9 cellular contexts compared by ENCODE assay signal in genomic region chr2:109663721-109664120, GRCh38. TPM values are rescaled to one million over a fixed set of nuclear protein-coding genes. Genes with fewer than 3 reads are reported as not detected.
A peak's percentile ranks its signal among the peaks of the same experiment; 100 is the strongest.
DNase-seq lines count a peak whose midpoint lies in the region; TF ChIP-seq lines count a peak whose summit lies in the region.
"Had no signal": no experiment of that assay in that cellular context is flagged by ENCODE, and none has a peak within 500 bp of the region (broad histone marks: within the 10 kb centered on the region; RNA-seq: fewer than 3 reads in every experiment).

No MANE protein-coding gene starts in this region.

- H3K36me3 ChIP-seq in A673 (ENCODE audit: insufficient read depth, low read length, poor library complexity, severe bottlenecking) = no peaks in the 10 kb centered on the region

- intact Hi-C loops in A673 (cut with micrococcal nuclease; ENCODE audit: unreplicated experiment) (no loop called here), dorsolateral prefrontal cortex (cut with DNase I) (no loop called here)

- TF ChIP-seq CTCF in A673 (conservative IDR thresholded peaks at IDR 0.05; ENCODE audit: low read depth, low read length) (no peak), dorsolateral prefrontal cortex (IDR thresholded peaks at IDR 0.05 in 54 of 56, conservative IDR thresholded peaks at IDR 0.05 in 2 of 56; ENCODE audit: low read depth in 1 of 56, partially characterized antibody in 56 of 56) (no peak)

- H3K27me3 ChIP-seq in A673 (replicated peaks; ENCODE audit: insufficient read depth, low read depth, low read length, poor library complexity) (no peaks in the 10 kb centered on the region), dorsolateral prefrontal cortex (no peaks in the 10 kb centered on the region)

- BruUV-seq in A673 (replicated peaks; lab: Mats Ljungman, UMichigan) = no TSS peak

- no peaks in the 10 kb centered on the region for H3K4me1 ChIP-seq in A673 (ENCODE audit: insufficient read depth, low read length, poor library complexity, severe bottlenecking)

- POLR2A ChIA-PET in A673 (lab: Charles Lee; ENCODE audit: low non-redundant PET) = no interaction called here

- no peaks in the 10 kb centered on the region for H3K9me3 ChIP-seq in A673 (ENCODE audit: low read depth, low read length, poor library complexity, severe bottlenecking)

- DNase-seq in A673 (ENCODE audit: low spot score) = peak; percentile 32
- peak; percentile 43 for DNase-seq in NCI-H226
- peak in 8 of 10 donors; percentile 44 to 84 (median 60) for DNase-seq in dorsolateral prefrontal cortex
- DNase-seq in lung microvascular endothelial cell (ENCODE audit: low read depth in 2 of 2) = peak; percentile 81 to 85
- DNase-seq in NCI-H2107 (lab: John Stamatoyannopoulos, UW) = no peak
- DNase-seq in stimulated activated CD4-positive, alpha-beta T cell treated with anti-CD3 and anti-CD28 coated beads, Interleukin-2, amount 100 ng/mL, for 24 hours = no peak
- DNase-seq in mesenteric fat pad (ENCODE audit: low spot score) = no peak
- no peak for DNase-seq in NCI-H1048 (lab: John Stamatoyannopoulos, UW)
- DNase-seq: activated effector memory CD4-positive, alpha-beta T cell treated with anti-CD3 and anti-CD28 coated beads, Interleukin-2, amount 50 U/mL, for 16 hours had no signal

- H3K27ac ChIP-seq in A673 (ENCODE audit: low read depth, low read length, poor library complexity, severe bottlenecking) (no peak overlapping the region), dorsolateral prefrontal cortex (peak overlapping the region in 1 of 59 donors; percentile 31)

- no peak overlapping the region for H3K4me3 ChIP-seq in A673 (ENCODE audit: low read depth, low read length, poor library complexity, severe bottlenecking)
- no peak overlapping the region for H3K4me3 ChIP-seq in dorsolateral prefrontal cortex

- CTCF ChIA-PET in A673 (lab: Charles Lee) = no interaction called here

RNA-seq across cellular contexts. Expression of gene SOWAHC, which starts 49.6 kb away (rescaled TPM):
- 10.6 and 13.1 TPM in 2 replicates for total RNA-seq in A673 (2021)
- 1 to 10 TPM; 1.4 to 6.7 (median 3.7) TPM for total RNA-seq in dorsolateral prefrontal cortex
- total RNA-seq in lung microvascular endothelial cell = 4.6 and 11.5 TPM in 2 replicates
- 14.7 TPM for total RNA-seq in mesenteric fat pad

RNA-seq across cellular contexts. Expression of gene SEPTIN10, which starts 50.0 kb away (rescaled TPM):
- total RNA-seq in A673 (2021) (106 and 118 TPM in 2 replicates), dorsolateral prefrontal cortex (10 to 100 TPM; 14.0 to 64.1 (median 26.0) TPM), lung microvascular endothelial cell (63.9 and 115 TPM in 2 replicates), mesenteric fat pad (97.2 TPM)

Comparison
In these comparisons a context has a peak if more than half of its experiments do, and no peak if none do; other contexts are left out.
1. DNase-seq: peak in A673 (single experiment), NCI-H226 (single experiment), dorsolateral prefrontal cortex (8 of 10) and lung microvascular endothelial cell (2 of 2); none in NCI-H2107 (single experiment), stimulated activated CD4-positive, alpha-beta T cell treated with anti-CD3 and anti-CD28 coated beads, Interleukin-2, amount 100 ng/mL, for 24 hours (0 of 2), mesenteric fat pad (single experiment) and NCI-H1048 (single experiment).